Comparison of ENCODE assay signal across 1 cellular context in genomic region chr9:129624168-129624759, GRCh38.
TF ChIP-seq lines count a peak whose summit lies in the region.

No MANE protein-coding gene starts in this region.

TF ChIP-seq in endothelial cell of umbilical vein, 7 proteins besides CTCF, POLR2A, EP300 and RAD21:
- TF ChIP-seq GATA2 (IDR thresholded peaks at IDR 0.05; ENCODE audit: insufficient read depth, insufficient read length, low read depth, low read length), result no peak
- no peak for TF ChIP-seq EZH2 (IDR thresholded peaks at IDR 0.05; ENCODE audit: borderline replicate concordance, low read depth, low read length, severe bottlenecking)
- no peak for TF ChIP-seq JUN (IDR thresholded peaks at IDR 0.05; ENCODE audit: borderline replicate concordance, insufficient read depth, insufficient read length, low read depth)
- TF ChIP-seq MYC (IDR thresholded peaks at IDR 0.05; ENCODE audit: low read depth, low read length), result no peak
- TF ChIP-seq MAX (IDR thresholded peaks at IDR 0.05; ENCODE audit: insufficient read depth, insufficient read length), result no peak
- no peak for TF ChIP-seq POLR2AphosphoS5 (IDR thresholded peaks at IDR 0.05; ENCODE audit: insufficient read depth, low read depth, low read length)
- TF ChIP-seq FOS (IDR thresholded peaks at IDR 0.05; ENCODE audit: borderline replicate concordance, insufficient read depth, low read length), result no peak
